In the genomic region with DNA sequence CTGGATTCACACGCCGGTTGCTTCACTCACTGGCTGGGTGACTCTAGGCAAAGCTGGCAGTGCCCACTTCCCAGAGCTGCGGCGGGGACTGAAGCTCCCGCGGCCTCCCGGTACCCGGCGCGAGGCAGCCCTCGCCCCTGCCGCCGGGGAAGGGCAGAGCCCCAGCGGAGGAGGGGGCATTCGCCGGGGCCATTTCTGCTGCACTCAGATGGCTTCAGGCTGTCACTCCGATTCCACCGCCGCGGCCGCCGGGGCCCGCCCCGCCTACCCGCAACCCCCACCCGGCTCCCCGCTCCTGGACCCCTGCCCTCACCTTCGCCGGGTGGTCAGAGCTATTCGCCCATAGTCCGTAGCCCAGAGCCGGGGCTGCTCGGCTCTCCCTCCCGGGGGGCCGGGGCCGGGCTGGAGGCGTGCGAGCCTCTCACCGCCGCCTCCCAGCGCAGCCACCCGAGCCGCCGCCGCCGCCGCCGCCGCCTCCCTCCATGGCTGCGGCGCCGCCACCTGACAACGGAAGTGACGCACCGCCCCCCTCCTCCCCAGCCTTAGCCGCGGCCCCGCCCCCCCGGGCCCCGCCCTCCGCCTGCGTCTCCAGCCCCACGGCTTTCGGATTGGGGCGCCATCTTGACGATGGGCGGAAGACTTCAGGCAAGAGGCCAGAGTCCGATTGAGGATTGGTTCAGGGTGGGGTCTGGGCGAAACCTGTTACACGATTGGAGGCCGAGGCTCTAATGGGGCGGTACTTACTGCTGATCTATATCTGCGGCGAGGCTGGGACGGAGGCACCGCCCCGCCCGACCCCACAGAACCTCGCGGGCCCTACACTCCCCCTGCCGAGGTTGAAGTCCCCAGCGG, we compare ENCODE assay signal across 1 cellular context.
A peak's percentile ranks its signal among the peaks of the same experiment; 100 is the strongest.
TF ChIP-seq lines count a peak whose summit lies in the region.

A gene with protein sequence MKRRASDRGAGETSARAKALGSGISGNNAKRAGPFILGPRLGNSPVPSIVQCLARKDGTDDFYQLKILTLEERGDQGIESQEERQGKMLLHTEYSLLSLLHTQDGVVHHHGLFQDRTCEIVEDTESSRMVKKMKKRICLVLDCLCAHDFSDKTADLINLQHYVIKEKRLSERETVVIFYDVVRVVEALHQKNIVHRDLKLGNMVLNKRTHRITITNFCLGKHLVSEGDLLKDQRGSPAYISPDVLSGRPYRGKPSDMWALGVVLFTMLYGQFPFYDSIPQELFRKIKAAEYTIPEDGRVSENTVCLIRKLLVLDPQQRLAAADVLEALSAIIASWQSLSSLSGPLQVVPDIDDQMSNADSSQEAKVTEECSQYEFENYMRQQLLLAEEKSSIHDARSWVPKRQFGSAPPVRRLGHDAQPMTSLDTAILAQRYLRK (minus strand): TSS at position 515 of the 852 bp plus-strand sequence. CDS start 24,592 bp downstream, outside the sequence.

TF ChIP-seq in GM12878, 131 proteins besides CTCF, POLR2A, EP300 and RAD21 (continued from another document and continues in another):
- TF ChIP-seq, protein P1, sequence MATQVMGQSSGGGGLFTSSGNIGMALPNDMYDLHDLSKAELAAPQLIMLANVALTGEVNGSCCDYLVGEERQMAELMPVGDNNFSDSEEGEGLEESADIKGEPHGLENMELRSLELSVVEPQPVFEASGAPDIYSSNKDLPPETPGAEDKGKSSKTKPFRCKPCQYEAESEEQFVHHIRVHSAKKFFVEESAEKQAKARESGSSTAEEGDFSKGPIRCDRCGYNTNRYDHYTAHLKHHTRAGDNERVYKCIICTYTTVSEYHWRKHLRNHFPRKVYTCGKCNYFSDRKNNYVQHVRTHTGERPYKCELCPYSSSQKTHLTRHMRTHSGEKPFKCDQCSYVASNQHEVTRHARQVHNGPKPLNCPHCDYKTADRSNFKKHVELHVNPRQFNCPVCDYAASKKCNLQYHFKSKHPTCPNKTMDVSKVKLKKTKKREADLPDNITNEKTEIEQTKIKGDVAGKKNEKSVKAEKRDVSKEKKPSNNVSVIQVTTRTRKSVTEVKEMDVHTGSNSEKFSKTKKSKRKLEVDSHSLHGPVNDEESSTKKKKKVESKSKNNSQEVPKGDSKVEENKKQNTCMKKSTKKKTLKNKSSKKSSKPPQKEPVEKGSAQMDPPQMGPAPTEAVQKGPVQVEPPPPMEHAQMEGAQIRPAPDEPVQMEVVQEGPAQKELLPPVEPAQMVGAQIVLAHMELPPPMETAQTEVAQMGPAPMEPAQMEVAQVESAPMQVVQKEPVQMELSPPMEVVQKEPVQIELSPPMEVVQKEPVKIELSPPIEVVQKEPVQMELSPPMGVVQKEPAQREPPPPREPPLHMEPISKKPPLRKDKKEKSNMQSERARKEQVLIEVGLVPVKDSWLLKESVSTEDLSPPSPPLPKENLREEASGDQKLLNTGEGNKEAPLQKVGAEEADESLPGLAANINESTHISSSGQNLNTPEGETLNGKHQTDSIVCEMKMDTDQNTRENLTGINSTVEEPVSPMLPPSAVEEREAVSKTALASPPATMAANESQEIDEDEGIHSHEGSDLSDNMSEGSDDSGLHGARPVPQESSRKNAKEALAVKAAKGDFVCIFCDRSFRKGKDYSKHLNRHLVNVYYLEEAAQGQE (IDR thresholded peaks at IDR 0.05; ENCODE audit: low read depth, low read length) = no peak
- TF ChIP-seq IKZF1 (conservative IDR thresholded peaks at IDR 0.05) (no peak), CHD1 (IDR thresholded peaks at IDR 0.05; ENCODE audit: low read depth, low read length) (no peak), ASH2L (IDR thresholded peaks at IDR 0.05; ENCODE audit: borderline replicate concordance, low read depth) (no peak), FOXM1 (IDR thresholded peaks at IDR 0.05; ENCODE audit: low read depth, low read length) (no peak), ZNF384 (IDR thresholded peaks at IDR 0.05; ENCODE audit: borderline replicate concordance, low read depth, low read length) (no peak), KAT2A (conservative IDR thresholded peaks at IDR 0.05; ENCODE audit: control insufficient read depth, low read depth, low read length) (no peak), ZBED1 (IDR thresholded peaks at IDR 0.05; ENCODE audit: borderline replicate concordance) (no peak), SMC3 (IDR thresholded peaks at IDR 0.05; ENCODE audit: borderline replicate concordance, low read length) (no peak), TBL1XR1 (IDR thresholded peaks at IDR 0.05; ENCODE audit: low read depth, low read length) (no peak), HDGF (IDR thresholded peaks at IDR 0.05) (no peak), SUPT20H (IDR thresholded peaks at IDR 0.05; ENCODE audit: borderline replicate concordance, control insufficient read depth, low read depth, low read length) (no peak), RUNX3 (IDR thresholded peaks at IDR 0.05; ENCODE audit: low read length) (no peak), YY1 (IDR thresholded peaks at IDR 0.05; ENCODE audit: low read depth, low read length) (peak; percentile 98), CEBPB (IDR thresholded peaks at IDR 0.05; ENCODE audit: borderline replicate concordance in 1 of 2, low read depth in 2 of 2, low read length in 2 of 2) (no peak), ESRRA (IDR thresholded peaks at IDR 0.05; ENCODE audit: low read length) (no peak), BRCA1 (IDR thresholded peaks at IDR 0.05; ENCODE audit: low read depth, low read length) (no peak), CHD2 (IDR thresholded peaks at IDR 0.05; ENCODE audit: borderline replicate concordance, low read depth, low read length) (peak; percentile 96), NFYA (IDR thresholded peaks at IDR 0.05; ENCODE audit: borderline replicate concordance, low read depth, low read length) (peak; percentile 62), TARDBP (IDR thresholded peaks at IDR 0.05; ENCODE audit: borderline replicate concordance) (peak; percentile 80), NR2F1 (conservative IDR thresholded peaks at IDR 0.05) (no peak), TCF3 (IDR thresholded peaks at IDR 0.05; ENCODE audit: borderline replicate concordance, insufficient read depth, low read depth, low read length) (0 out of 2 replicates have a peak, but pooled peaks have one; percentile 2), PML (IDR thresholded peaks at IDR 0.05; ENCODE audit: low read length) (no peak), RCOR1 (conservative IDR thresholded peaks at IDR 0.05; ENCODE audit: low read depth, low read length) (no peak), PAX5 (IDR thresholded peaks at IDR 0.05; ENCODE audit: borderline replicate concordance, low read depth, low read length) (no peak), MYB (IDR thresholded peaks at IDR 0.05; ENCODE audit: borderline replicate concordance, low read depth, low read length) (no peak), FOS (IDR thresholded peaks at IDR 0.05; ENCODE audit: borderline replicate concordance, extremely low read depth, insufficient read length) (peak; percentile 80), CBX3 (IDR thresholded peaks at IDR 0.05; ENCODE audit: borderline replicate concordance, low read depth) (no peak), MXI1 (IDR thresholded peaks at IDR 0.05; ENCODE audit: low read depth, low read length) (no peak; the same call in 1 of the 2 replicates), YBX1 (IDR thresholded peaks at IDR 0.05) (no peak), RB1 (IDR thresholded peaks at IDR 0.05; ENCODE audit: borderline replicate concordance) (no peak; the same call in 1 of the 2 replicates)
- TF ChIP-seq, protein P2, sequence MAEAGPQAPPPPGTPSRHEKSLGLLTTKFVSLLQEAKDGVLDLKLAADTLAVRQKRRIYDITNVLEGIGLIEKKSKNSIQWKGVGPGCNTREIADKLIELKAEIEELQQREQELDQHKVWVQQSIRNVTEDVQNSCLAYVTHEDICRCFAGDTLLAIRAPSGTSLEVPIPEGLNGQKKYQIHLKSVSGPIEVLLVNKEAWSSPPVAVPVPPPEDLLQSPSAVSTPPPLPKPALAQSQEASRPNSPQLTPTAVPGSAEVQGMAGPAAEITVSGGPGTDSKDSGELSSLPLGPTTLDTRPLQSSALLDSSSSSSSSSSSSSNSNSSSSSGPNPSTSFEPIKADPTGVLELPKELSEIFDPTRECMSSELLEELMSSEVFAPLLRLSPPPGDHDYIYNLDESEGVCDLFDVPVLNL (IDR thresholded peaks at IDR 0.05; ENCODE audit: low read depth, low read length) = no peak
- TF ChIP-seq, protein P3, sequence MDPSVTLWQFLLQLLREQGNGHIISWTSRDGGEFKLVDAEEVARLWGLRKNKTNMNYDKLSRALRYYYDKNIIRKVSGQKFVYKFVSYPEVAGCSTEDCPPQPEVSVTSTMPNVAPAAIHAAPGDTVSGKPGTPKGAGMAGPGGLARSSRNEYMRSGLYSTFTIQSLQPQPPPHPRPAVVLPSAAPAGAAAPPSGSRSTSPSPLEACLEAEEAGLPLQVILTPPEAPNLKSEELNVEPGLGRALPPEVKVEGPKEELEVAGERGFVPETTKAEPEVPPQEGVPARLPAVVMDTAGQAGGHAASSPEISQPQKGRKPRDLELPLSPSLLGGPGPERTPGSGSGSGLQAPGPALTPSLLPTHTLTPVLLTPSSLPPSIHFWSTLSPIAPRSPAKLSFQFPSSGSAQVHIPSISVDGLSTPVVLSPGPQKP (IDR thresholded peaks at IDR 0.05; ENCODE audit: low read depth, low read length) = no peak; the same call in 1 of the 2 replicates
- TF ChIP-seq, protein P4, sequence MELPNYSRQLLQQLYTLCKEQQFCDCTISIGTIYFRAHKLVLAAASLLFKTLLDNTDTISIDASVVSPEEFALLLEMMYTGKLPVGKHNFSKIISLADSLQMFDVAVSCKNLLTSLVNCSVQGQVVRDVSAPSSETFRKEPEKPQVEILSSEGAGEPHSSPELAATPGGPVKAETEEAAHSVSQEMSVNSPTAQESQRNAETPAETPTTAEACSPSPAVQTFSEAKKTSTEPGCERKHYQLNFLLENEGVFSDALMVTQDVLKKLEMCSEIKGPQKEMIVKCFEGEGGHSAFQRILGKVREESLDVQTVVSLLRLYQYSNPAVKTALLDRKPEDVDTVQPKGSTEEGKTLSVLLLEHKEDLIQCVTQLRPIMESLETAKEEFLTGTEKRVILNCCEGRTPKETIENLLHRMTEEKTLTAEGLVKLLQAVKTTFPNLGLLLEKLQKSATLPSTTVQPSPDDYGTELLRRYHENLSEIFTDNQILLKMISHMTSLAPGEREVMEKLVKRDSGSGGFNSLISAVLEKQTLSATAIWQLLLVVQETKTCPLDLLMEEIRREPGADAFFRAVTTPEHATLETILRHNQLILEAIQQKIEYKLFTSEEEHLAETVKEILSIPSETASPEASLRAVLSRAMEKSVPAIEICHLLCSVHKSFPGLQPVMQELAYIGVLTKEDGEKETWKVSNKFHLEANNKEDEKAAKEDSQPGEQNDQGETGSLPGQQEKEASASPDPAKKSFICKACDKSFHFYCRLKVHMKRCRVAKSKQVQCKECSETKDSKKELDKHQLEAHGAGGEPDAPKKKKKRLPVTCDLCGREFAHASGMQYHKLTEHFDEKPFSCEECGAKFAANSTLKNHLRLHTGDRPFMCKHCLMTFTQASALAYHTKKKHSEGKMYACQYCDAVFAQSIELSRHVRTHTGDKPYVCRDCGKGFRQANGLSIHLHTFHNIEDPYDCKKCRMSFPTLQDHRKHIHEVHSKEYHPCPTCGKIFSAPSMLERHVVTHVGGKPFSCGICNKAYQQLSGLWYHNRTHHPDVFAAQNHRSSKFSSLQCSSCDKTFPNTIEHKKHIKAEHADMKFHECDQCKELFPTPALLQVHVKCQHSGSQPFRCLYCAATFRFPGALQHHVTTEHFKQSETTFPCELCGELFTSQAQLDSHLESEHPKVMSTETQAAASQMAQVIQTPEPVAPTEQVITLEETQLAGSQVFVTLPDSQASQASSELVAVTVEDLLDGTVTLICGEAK (IDR thresholded peaks at IDR 0.05; ENCODE audit: borderline replicate concordance) = peak; percentile 74; the same call in 1 of the 2 replicates
- TF ChIP-seq, protein P5, sequence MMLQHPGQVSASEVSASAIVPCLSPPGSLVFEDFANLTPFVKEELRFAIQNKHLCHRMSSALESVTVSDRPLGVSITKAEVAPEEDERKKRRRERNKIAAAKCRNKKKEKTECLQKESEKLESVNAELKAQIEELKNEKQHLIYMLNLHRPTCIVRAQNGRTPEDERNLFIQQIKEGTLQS (IDR thresholded peaks at IDR 0.05; ENCODE audit: borderline replicate concordance, extremely low read depth, low read depth, low read length) = no peak
- TF ChIP-seq, protein P6, sequence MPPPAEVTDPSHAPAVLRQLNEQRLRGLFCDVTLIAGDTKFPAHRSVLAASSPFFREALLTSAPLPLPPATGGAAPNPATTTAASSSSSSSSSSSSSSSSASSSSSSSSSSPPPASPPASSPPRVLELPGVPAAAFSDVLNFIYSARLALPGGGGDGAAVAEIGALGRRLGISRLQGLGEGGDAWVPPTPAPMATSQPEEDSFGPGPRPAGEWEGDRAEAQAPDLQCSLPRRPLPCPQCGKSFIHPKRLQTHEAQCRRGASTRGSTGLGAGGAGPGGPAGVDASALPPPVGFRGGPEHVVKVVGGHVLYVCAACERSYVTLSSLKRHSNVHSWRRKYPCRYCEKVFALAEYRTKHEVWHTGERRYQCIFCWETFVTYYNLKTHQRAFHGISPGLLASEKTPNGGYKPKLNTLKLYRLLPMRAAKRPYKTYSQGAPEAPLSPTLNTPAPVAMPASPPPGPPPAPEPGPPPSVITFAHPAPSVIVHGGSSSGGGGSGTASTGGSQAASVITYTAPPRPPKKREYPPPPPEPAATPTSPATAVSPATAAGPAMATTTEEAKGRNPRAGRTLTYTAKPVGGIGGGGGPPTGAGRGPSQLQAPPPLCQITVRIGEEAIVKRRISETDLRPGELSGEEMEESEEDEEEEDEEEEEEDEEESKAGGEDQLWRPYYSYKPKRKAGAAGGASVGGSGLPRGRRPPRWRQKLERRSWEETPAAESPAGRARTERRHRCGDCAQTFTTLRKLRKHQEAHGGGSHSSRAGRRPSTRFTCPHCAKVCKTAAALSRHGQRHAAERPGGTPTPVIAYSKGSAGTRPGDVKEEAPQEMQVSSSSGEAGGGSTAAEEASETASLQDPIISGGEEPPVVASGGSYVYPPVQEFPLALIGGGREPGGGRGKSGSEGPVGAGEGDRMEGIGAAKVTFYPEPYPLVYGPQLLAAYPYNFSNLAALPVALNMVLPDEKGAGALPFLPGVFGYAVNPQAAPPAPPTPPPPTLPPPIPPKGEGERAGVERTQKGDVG (CRISPR knock-in tag; IDR thresholded peaks at IDR 0.05) = no peak
- TF ChIP-seq, protein P7, sequence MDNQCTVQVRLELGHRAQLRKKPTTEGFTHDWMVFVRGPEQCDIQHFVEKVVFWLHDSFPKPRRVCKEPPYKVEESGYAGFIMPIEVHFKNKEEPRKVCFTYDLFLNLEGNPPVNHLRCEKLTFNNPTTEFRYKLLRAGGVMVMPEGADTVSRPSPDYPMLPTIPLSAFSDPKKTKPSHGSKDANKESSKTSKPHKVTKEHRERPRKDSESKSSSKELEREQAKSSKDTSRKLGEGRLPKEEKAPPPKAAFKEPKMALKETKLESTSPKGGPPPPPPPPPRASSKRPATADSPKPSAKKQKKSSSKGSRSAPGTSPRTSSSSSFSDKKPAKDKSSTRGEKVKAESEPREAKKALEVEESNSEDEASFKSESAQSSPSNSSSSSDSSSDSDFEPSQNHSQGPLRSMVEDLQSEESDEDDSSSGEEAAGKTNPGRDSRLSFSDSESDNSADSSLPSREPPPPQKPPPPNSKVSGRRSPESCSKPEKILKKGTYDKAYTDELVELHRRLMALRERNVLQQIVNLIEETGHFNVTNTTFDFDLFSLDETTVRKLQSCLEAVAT (IDR thresholded peaks at IDR 0.05) = no peak
- TF ChIP-seq, protein P8, sequence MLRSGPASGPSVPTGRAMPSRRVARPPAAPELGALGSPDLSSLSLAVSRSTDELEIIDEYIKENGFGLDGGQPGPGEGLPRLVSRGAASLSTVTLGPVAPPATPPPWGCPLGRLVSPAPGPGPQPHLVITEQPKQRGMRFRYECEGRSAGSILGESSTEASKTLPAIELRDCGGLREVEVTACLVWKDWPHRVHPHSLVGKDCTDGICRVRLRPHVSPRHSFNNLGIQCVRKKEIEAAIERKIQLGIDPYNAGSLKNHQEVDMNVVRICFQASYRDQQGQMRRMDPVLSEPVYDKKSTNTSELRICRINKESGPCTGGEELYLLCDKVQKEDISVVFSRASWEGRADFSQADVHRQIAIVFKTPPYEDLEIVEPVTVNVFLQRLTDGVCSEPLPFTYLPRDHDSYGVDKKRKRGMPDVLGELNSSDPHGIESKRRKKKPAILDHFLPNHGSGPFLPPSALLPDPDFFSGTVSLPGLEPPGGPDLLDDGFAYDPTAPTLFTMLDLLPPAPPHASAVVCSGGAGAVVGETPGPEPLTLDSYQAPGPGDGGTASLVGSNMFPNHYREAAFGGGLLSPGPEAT (IDR thresholded peaks at IDR 0.05; ENCODE audit: low read depth) = no peak
